In the genomic region with DNA sequence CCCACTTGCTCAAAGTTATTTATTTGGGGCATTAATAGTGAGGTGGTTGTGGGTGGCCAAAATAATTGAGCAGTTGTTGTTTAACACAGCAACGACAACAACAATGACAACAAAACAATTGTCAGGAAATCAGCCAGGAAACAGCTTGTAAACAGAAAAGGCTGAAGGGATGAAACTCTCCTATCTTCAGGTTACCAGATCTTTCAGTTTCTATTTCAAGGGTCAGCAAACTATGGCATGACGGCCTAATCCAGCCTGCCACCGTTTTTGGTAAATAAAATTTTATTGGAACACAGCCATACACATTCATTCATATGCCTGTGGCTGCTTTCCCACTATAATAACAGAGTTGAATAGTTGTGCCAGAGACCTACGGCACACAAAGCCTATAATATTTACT, we compare ENCODE assay signal across 17 cellular contexts.
A peak's percentile ranks its signal among the peaks of the same experiment; 100 is the strongest.
DNase-seq lines count a peak whose midpoint lies in the region; ATAC-seq, FAIRE-seq and TF ChIP-seq lines count a peak whose summit lies in the region.
"Had no signal": no experiment of that assay in that cellular context is flagged by ENCODE, and none has a peak within 500 bp of the region (broad histone marks: within the 10 kb centered on the region; RNA-seq: fewer than 3 reads in every experiment).

No MANE protein-coding gene starts in this region.

- POLR2A ChIA-PET in RWPE1 (lab: Yijun Ruan, JAX; ENCODE audit: low non-redundant PET), result no interaction called here

- peak; percentile 33 for FAIRE-seq in GM19239 (lab: Jason Lieb, UNC)
- FAIRE-seq: urothelium cell line had no signal

- DNase-seq in GM19239 (ENCODE audit: insufficient read length, low spot score), result no peak
- peak; percentile 58 for DNase-seq in fibroblast of villous mesenchyme (ENCODE audit: low read depth)
- DNase-seq in sigmoid colon, result no peak
- no peak for DNase-seq in DMS 273 (lab: John Stamatoyannopoulos, UW; ENCODE audit: unreplicated experiment)
- DNase-seq in RWPE1 (ENCODE audit: low spot score), result no peak
- DNase-seq in brain microvascular endothelial cell, result no peak
- DNase-seq: activated CD8-positive, alpha-beta memory T cell treated with anti-CD3 and anti-CD28 coated beads, Interleukin-2, amount 50 U/mL, for 48 hours; BE2C; body of pancreas; MV-4-11; natural killer cell; NCI-H774; stimulated activated CD4-positive, alpha-beta T cell treated with anti-CD3 and anti-CD28 coated beads, Interleukin-2, amount 100 ng/mL, for 48 hours; T-helper 9 cell had no signal

- peak overlapping the region; percentile 2 for H3K27ac ChIP-seq in adipose tissue (ENCODE audit: low read depth, low read length)
- H3K27ac ChIP-seq in sigmoid colon, result peak overlapping the region; percentile 43 to 68 (median 50)
- no peak overlapping the region for H3K27ac ChIP-seq in RWPE1
- H3K27ac ChIP-seq in brain microvascular endothelial cell, result no peak overlapping the region

- WGBS in adipose tissue, 3 donors, result 15 to 43% (median 27%) methylated on average over 4 of the region's 4 CpGs
- WGBS in sigmoid colon, 2 donors, result 12 to 44% methylated on average over 4 of the region's 4 CpGs

- H3K4me3 ChIP-seq in fibroblast of villous mesenchyme (ENCODE audit: low read depth, low read length), result peak overlapping the region; percentile 7
- H3K4me3 ChIP-seq in sigmoid colon, result no peak overlapping the region
- H3K4me3 ChIP-seq in brain microvascular endothelial cell (ENCODE audit: low read depth, low read length), result no peak overlapping the region
- H3K4me3 ChIP-seq: body of pancreas had no signal

- intact Hi-C loops in sigmoid colon (cut with DNase I), result no loop called here

- ATAC-seq in HG02642 (IDR thresholded peaks at IDR 0.05; ENCODE audit: poor library complexity, unreplicated experiment), result no peak
- ATAC-seq: body of pancreas, natural killer cell had no signal

- CTCF ChIA-PET in RWPE1 (lab: Yijun Ruan, JAX), result interaction anchor here (0.6 kb wide), 2 partner anchors 20 to 37 kb away, joined by 3 to 12 read pairs; no protein-coding TSS in a partner anchor

- no peak for TF ChIP-seq CTCF in fibroblast of villous mesenchyme (IDR thresholded peaks at IDR 0.05; ENCODE audit: insufficient read depth, low read depth, low read length)
- no peak for TF ChIP-seq CTCF in sigmoid colon (IDR thresholded peaks at IDR 0.05)
- TF ChIP-seq CTCF in RWPE1 (conservative IDR thresholded peaks at IDR 0.05; ENCODE audit: low read depth), result no peak
- TF ChIP-seq CTCF in brain microvascular endothelial cell (IDR thresholded peaks at IDR 0.05; ENCODE audit: low read depth, low read length, missing control alignments), result no peak

- H3K4me1 ChIP-seq in sigmoid colon, result peaks cover 0 to 23% (median 20%) of the 10 kb centered on the region in 4 donors
- H3K4me1 ChIP-seq: BE2C had no signal

- no peak for TF ChIP-seq EP300 in sigmoid colon (IDR thresholded peaks at IDR 0.05)

- TF ChIP-seq POLR2A in sigmoid colon (IDR thresholded peaks at IDR 0.05), result no peak

- in situ Hi-C loops in brain microvascular endothelial cell (cut with HindIII; ENCODE audit: low pct_ligation_motif_present, low sequenced_read_pairs), result no loop called here

- H3K27me3 ChIP-seq in sigmoid colon (no peaks in the 10 kb centered on the region), brain microvascular endothelial cell (replicated peaks) (no peaks in the 10 kb centered on the region)
- H3K27me3 ChIP-seq: BE2C, body of pancreas had no signal

- no peaks in the 10 kb centered on the region for H3K9me3 ChIP-seq in sigmoid colon
- H3K9me3 ChIP-seq: BE2C, body of pancreas had no signal

- H3K36me3 ChIP-seq in sigmoid colon (no peaks in the 10 kb centered on the region), brain microvascular endothelial cell (replicated peaks) (no peaks in the 10 kb centered on the region)
- H3K36me3 ChIP-seq: BE2C had no signal

Comparison
In these comparisons a context has a peak if more than half of its experiments do, and no peak if none do; other contexts are left out.
1. H3K27ac ChIP-seq: peak in adipose tissue (single experiment) and sigmoid colon (4 of 4); none in RWPE1 (single experiment) and brain microvascular endothelial cell (single experiment).